Comparison of ENCODE assay signal across 1 cellular context in the genomic region with DNA sequence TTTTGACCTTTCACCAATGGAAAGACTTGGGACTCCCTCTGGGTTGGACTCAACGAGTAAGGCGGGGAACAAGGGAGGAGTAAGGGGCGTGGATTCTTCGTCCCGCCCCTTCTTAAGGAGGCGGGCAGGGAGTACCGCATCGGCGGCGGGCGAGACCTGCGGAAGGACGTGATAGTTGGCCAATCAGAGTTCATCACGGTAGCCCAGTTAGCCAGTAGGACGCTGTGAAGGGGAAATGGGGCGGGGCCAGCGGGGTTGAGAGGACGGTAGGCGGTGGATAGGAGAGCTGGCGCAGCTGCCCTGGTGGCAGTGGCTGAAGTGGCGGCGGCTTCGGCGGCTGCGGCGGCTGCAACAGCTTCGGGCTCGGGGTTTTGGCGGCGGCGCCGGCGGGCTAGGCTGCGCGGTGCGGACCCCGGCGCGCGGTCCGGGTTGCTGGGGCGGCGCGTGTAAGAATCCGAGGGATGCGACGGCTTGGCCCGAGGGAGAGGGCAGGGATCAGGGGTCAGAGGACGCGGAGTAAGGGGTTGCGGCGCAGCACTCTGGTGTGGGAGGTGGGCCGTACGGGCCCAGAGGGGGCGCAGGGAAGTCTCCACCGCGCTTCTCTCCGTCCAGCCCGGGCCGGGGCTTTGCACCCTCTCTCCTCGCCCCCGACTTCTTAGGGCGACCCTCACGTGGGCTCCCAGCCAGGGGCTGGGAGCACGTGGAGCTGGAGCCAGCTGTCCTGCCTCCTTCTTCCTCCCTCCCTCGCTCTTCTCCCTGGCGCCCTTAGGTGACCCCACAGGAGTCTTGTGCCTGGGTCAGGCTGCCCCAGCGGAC.
A peak's percentile ranks its signal among the peaks of the same experiment; 100 is the strongest.
TF ChIP-seq lines count a peak whose summit lies in the region.

A gene (plus strand): TSS at position 284 of the 816 bp plus-strand sequence. CDS start 5,389 bp downstream, outside the sequence.

TF ChIP-seq in HepG2, 621 proteins besides CTCF, POLR2A, EP300 and RAD21 (continued from another document and continues in another):
- TF ChIP-seq ZNF354B (CRISPR knock-in tag; IDR thresholded peaks at IDR 0.05) (0 out of 2 replicates have a peak, but pooled peaks have one; percentile 20), ZNF446 (CRISPR knock-in tag; IDR thresholded peaks at IDR 0.05) (no peak), CREB1 (IDR thresholded peaks at IDR 0.05) (peak; percentile 72), CREB1 (CRISPR knock-in tag; IDR thresholded peaks at IDR 0.05) (peak; percentile 10; the same call in 1 of the 2 replicates), KLF11 (CRISPR knock-in tag; IDR thresholded peaks at IDR 0.05) (0 out of 2 replicates have a peak, but pooled peaks have one; percentile 57), ATAD3A (CRISPR knock-in tag; IDR thresholded peaks at IDR 0.05) (no peak), NFE2L2 (IDR thresholded peaks at IDR 0.05; ENCODE audit: low read length) (no peak), GFI1 (CRISPR knock-in tag; IDR thresholded peaks at IDR 0.05; ENCODE audit: borderline replicate concordance) (no peak; the same call in 1 of the 2 replicates), FOXM1 (CRISPR knock-in tag; IDR thresholded peaks at IDR 0.05) (no peak), IKZF4 (CRISPR knock-in tag; IDR thresholded peaks at IDR 0.05; ENCODE audit: borderline replicate concordance, low read depth, not compliant biosample characterization) (peak; percentile 47), YEATS4 (CRISPR knock-in tag; IDR thresholded peaks at IDR 0.05; ENCODE audit: borderline replicate concordance) (peak; percentile 91), SMARCE1 (IDR thresholded peaks at IDR 0.05; ENCODE audit: borderline replicate concordance) (no peak), DMAP1 (CRISPR knock-in tag; IDR thresholded peaks at IDR 0.05) (peak; percentile 53; the same call in 1 of the 2 replicates), KDM2A (CRISPR knock-in tag; IDR thresholded peaks at IDR 0.05; ENCODE audit: borderline replicate concordance, low read depth) (peak; percentile 43; the same call in 1 of the 2 replicates), ARNT2 (CRISPR knock-in tag; IDR thresholded peaks at IDR 0.05; ENCODE audit: low read depth) (peak; percentile 80), ZNF891 (CRISPR knock-in tag; IDR thresholded peaks at IDR 0.05) (no peak), ZNF747 (CRISPR knock-in tag; IDR thresholded peaks at IDR 0.05; ENCODE audit: borderline replicate concordance) (0 out of 2 replicates have a peak, but pooled peaks have one; percentile 24), PPARG (CRISPR knock-in tag; conservative IDR thresholded peaks at IDR 0.05) (no peak), PHF8 (CRISPR knock-in tag; IDR thresholded peaks at IDR 0.05) (0 out of 2 replicates have a peak, but pooled peaks have one; percentile 16), KLF12 (CRISPR knock-in tag; IDR thresholded peaks at IDR 0.05; ENCODE audit: borderline replicate concordance) (no peak), ATF7-NPFF (CRISPR knock-in tag; IDR thresholded peaks at IDR 0.05; ENCODE audit: low read depth) (peak; percentile 79), ARNT (IDR thresholded peaks at IDR 0.05) (no peak), ZBTB7B (CRISPR knock-in tag; IDR thresholded peaks at IDR 0.05) (no peak; the same call in none of the 2 replicates), TAF1 (CRISPR knock-in tag; IDR thresholded peaks at IDR 0.05) (peak; percentile 80), ZNF567 (CRISPR knock-in tag; IDR thresholded peaks at IDR 0.05; ENCODE audit: borderline replicate concordance) (0 out of 2 replicates have a peak, but pooled peaks have one; percentile 79), ZNF782 (CRISPR knock-in tag; IDR thresholded peaks at IDR 0.05; ENCODE audit: borderline replicate concordance) (no peak), HOXA5 (CRISPR knock-in tag; IDR thresholded peaks at IDR 0.05) (peak; percentile 23; the same call in 1 of the 2 replicates), ZNF432 (CRISPR knock-in tag; IDR thresholded peaks at IDR 0.05; ENCODE audit: borderline replicate concordance) (no peak), MYC (CRISPR knock-in tag; IDR thresholded peaks at IDR 0.05; ENCODE audit: borderline replicate concordance) (peak; percentile 88; the same call in 1 of the 2 replicates), ZNF263 (CRISPR knock-in tag; IDR thresholded peaks at IDR 0.05) (peak; percentile 91), PHF20 (CRISPR knock-in tag; IDR thresholded peaks at IDR 0.05) (peak; percentile 61), NR2C2 (CRISPR knock-in tag; IDR thresholded peaks at IDR 0.05; ENCODE audit: borderline replicate concordance) (peak; percentile 89), LCORL (IDR thresholded peaks at IDR 0.05) (no peak), LCORL (CRISPR knock-in tag; IDR thresholded peaks at IDR 0.05) (peak; percentile 39; the same call in 1 of the 2 replicates), KAT7 (CRISPR knock-in tag; IDR thresholded peaks at IDR 0.05; ENCODE audit: borderline replicate concordance) (no peak; the same call in 1 of the 2 replicates), ZNF484 (CRISPR knock-in tag; IDR thresholded peaks at IDR 0.05; ENCODE audit: borderline replicate concordance, low read depth) (no peak), ELF4 (CRISPR knock-in tag; IDR thresholded peaks at IDR 0.05; ENCODE audit: borderline replicate concordance) (no peak), STAT5B (CRISPR knock-in tag; IDR thresholded peaks at IDR 0.05) (no peak), KLF13 (CRISPR knock-in tag; IDR thresholded peaks at IDR 0.05) (no peak), POLR2G (IDR thresholded peaks at IDR 0.05; ENCODE audit: low read depth, low read length) (peak; percentile 98), CREM (IDR thresholded peaks at IDR 0.05) (peak; percentile 48), CREM (CRISPR knock-in tag; IDR thresholded peaks at IDR 0.05) (no peak), ZNF441 (CRISPR knock-in tag; IDR thresholded peaks at IDR 0.05; ENCODE audit: borderline replicate concordance) (peak; percentile 61; the same call in 1 of the 2 replicates), AGO1 (IDR thresholded peaks at IDR 0.05; ENCODE audit: low read depth, low read length, poor library complexity, severe bottlenecking) (peak; percentile 77), NR2F2 (IDR thresholded peaks at IDR 0.05; ENCODE audit: borderline replicate concordance, low read depth) (peak; percentile 58; the same call in 1 of the 2 replicates), CBFB (CRISPR knock-in tag; IDR thresholded peaks at IDR 0.05) (0 out of 2 replicates have a peak, but pooled peaks have one; percentile 16), NCOA5 (CRISPR knock-in tag; IDR thresholded peaks at IDR 0.05) (no peak), SP1 (IDR thresholded peaks at IDR 0.05) (peak; percentile 70), SP1 (CRISPR knock-in tag; IDR thresholded peaks at IDR 0.05) (peak; percentile 95), GLI4 (CRISPR knock-in tag; IDR thresholded peaks at IDR 0.05; ENCODE audit: borderline replicate concordance) (peak; percentile 55; the same call in 1 of the 2 replicates), RBAK (CRISPR knock-in tag; IDR thresholded peaks at IDR 0.05) (no peak)
- TF ChIP-seq, protein P1, sequence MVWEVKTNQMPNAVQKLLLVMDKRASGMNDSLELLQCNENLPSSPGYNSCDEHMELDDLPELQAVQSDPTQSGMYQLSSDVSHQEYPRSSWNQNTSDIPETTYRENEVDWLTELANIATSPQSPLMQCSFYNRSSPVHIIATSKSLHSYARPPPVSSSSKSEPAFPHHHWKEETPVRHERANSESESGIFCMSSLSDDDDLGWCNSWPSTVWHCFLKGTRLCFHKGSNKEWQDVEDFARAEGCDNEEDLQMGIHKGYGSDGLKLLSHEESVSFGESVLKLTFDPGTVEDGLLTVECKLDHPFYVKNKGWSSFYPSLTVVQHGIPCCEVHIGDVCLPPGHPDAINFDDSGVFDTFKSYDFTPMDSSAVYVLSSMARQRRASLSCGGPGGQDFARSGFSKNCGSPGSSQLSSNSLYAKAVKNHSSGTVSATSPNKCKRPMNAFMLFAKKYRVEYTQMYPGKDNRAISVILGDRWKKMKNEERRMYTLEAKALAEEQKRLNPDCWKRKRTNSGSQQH (CRISPR knock-in tag; IDR thresholded peaks at IDR 0.05; ENCODE audit: low read depth): no peak; the same call in none of the 2 replicates
- TF ChIP-seq, protein P2, sequence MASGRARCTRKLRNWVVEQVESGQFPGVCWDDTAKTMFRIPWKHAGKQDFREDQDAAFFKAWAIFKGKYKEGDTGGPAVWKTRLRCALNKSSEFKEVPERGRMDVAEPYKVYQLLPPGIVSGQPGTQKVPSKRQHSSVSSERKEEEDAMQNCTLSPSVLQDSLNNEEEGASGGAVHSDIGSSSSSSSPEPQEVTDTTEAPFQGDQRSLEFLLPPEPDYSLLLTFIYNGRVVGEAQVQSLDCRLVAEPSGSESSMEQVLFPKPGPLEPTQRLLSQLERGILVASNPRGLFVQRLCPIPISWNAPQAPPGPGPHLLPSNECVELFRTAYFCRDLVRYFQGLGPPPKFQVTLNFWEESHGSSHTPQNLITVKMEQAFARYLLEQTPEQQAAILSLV (CRISPR knock-in tag; IDR thresholded peaks at IDR 0.05; ENCODE audit: borderline replicate concordance): peak; percentile 87; the same call in 1 of the 2 replicates
- TF ChIP-seq, protein P3, sequence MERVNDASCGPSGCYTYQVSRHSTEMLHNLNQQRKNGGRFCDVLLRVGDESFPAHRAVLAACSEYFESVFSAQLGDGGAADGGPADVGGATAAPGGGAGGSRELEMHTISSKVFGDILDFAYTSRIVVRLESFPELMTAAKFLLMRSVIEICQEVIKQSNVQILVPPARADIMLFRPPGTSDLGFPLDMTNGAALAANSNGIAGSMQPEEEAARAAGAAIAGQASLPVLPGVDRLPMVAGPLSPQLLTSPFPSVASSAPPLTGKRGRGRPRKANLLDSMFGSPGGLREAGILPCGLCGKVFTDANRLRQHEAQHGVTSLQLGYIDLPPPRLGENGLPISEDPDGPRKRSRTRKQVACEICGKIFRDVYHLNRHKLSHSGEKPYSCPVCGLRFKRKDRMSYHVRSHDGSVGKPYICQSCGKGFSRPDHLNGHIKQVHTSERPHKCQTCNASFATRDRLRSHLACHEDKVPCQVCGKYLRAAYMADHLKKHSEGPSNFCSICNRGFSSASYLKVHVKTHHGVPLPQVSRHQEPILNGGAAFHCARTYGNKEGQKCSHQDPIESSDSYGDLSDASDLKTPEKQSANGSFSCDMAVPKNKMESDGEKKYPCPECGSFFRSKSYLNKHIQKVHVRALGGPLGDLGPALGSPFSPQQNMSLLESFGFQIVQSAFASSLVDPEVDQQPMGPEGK (CRISPR knock-in tag; IDR thresholded peaks at IDR 0.05): 0 out of 2 replicates have a peak, but pooled peaks have one; percentile 32
- TF ChIP-seq, protein P4, sequence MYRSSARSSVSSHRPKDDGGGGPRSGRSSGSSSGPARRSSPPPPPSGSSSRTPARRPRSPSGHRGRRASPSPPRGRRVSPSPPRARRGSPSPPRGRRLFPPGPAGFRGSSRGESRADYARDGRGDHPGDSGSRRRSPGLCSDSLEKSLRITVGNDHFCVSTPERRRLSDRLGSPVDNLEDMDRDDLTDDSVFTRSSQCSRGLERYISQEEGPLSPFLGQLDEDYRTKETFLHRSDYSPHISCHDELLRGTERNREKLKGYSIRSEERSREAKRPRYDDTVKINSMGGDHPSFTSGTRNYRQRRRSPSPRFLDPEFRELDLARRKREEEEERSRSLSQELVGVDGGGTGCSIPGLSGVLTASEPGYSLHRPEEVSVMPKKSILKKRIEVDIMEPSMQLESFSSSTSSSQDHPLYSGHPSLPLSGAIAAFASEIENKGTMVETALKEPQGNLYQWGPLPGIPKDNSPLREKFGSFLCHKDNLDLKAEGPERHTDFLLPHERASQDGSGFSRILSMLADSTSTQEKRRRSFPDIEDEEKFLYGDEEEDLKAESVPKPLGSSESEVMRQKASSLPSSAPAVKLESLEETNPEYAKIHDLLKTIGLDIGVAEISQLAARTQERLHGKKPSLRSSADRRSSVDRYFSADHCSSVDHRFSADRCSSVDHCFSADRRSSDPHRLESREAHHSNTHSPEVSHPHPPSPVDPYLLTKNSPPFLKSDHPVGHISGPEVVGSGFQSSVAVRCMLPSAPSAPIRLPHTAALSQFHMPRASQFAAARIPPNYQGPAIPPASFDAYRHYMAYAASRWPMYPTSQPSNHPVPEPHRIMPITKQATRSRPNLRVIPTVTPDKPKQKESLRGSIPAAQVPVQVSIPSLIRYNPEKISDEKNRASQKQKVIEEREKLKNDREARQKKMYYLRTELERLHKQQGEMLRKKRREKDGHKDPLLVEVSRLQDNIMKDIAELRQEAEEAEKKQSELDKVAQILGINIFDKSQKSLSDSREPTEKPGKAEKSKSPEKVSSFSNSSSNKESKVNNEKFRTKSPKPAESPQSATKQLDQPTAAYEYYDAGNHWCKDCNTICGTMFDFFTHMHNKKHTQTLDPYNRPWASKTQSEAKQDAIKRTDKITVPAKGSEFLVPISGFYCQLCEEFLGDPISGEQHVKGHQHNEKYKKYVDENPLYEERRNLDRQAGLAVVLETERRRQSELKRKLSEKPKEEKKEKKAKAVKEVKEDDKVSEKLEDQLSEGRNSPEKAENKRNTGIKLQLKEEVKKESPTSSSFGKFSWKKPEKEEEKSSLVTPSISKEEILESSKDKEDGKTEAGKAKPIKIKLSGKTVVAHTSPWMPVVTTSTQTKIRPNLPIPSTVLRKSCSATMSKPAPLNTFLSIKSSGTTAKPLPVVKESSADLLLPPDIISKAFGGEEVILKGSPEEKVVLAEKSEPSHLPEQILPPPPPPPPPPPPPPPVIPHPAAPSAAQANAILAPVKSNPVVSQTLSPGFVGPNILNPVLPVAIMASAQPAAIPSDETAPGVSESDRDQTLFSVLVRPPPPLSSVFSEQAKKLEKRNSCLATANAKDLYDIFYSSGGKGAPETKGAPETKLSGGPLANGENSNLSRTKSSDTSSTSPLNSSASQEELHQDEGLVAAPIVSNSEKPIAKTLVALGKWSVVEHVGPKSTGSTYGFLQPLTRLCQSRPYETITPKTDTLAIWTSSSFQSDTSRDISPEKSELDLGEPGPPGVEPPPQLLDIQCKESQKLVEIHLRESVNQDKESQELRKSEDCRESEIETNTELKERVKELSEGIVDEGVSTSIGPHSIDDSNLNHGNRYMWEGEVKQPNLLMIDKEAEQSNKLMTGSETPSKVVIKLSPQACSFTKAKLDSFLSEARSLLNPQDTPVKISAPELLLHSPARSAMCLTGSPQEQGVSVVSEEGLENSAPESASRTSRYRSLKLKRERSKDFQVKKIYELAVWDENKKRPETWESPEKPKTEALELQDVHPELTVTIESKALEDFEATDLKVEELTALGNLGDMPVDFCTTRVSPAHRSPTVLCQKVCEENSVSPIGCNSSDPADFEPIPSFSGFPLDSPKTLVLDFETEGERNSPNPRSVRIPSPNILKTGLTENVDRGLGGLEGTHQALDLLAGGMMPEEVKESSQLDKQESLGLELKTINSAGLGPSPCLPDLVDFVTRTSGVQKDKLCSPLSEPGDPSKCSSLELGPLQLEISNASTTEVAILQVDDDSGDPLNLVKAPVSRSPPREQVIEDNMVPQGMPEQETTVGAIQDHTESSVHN (CRISPR knock-in tag; IDR thresholded peaks at IDR 0.05): peak; percentile 69; the same call in 1 of the 2 replicates
- TF ChIP-seq, protein P5, sequence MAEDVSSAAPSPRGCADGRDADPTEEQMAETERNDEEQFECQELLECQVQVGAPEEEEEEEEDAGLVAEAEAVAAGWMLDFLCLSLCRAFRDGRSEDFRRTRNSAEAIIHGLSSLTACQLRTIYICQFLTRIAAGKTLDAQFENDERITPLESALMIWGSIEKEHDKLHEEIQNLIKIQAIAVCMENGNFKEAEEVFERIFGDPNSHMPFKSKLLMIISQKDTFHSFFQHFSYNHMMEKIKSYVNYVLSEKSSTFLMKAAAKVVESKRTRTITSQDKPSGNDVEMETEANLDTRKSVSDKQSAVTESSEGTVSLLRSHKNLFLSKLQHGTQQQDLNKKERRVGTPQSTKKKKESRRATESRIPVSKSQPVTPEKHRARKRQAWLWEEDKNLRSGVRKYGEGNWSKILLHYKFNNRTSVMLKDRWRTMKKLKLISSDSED (CRISPR knock-in tag; IDR thresholded peaks at IDR 0.05): 0 out of 2 replicates have a peak, but pooled peaks have one; percentile 32
